Comparison of ENCODE assay signal across 14 cellular contexts in the genomic region with DNA sequence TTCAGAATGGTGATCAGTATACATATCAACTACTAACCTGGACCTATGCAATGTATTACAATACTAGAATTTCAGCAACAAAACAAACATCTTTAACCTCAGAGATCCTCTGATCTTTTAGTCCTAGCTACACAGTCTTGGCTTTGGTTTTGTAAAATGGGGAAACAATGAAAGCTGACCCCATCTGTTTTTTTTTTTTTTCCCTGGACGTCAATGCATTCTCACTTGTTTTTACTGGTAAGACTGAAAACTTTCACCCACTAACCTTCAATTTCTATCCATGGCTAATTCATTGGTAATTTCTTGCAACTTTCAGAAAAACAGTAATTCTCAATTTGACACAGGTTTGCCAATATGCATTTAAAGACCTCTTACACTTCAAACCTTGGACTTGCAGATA. TPM values are rescaled to one million over a fixed set of nuclear protein-coding genes. Genes with fewer than 3 reads are reported as not detected.
DNase-seq lines count a peak whose midpoint lies in the region; TF ChIP-seq lines count a peak whose summit lies in the region.
"Had no signal": no experiment of that assay in that cellular context is flagged by ENCODE, and none has a peak within 500 bp of the region (broad histone marks: within the 10 kb centered on the region; RNA-seq: fewer than 3 reads in every experiment).

No MANE protein-coding gene starts in this region.

- H3K4me1 Mint-ChIP-seq in IgD-negative memory B cell (peaks cover 38 to 41% (median 38%) of the 10 kb centered on the region in 3 donors), chondrocyte (ENCODE audit: low read depth) (peaks cover 45% of the 10 kb centered on the region)
- peaks cover 13% of the 10 kb centered on the region for H3K4me1 Mint-ChIP-seq in activated naive CD8-positive, alpha-beta T cell treated with anti-CD3 and anti-CD28 coated beads for 36 hours

- no peaks in the 10 kb centered on the region for H3K36me3 Mint-ChIP-seq in IgD-negative memory B cell
- H3K36me3 Mint-ChIP-seq in chondrocyte (ENCODE audit: low read depth), result peaks cover 4% of the 10 kb centered on the region
- no peaks in the 10 kb centered on the region for H3K36me3 Mint-ChIP-seq in activated naive CD8-positive, alpha-beta T cell treated with anti-CD3 and anti-CD28 coated beads for 36 hours

- peaks cover 0 to 2% (median 1%) of the 10 kb centered on the region in 3 donors for H3K9me3 Mint-ChIP-seq in IgD-negative memory B cell
- no peaks in the 10 kb centered on the region for H3K9me3 Mint-ChIP-seq in chondrocyte (ENCODE audit: low read depth)
- no peaks in the 10 kb centered on the region for H3K9me3 Mint-ChIP-seq in activated naive CD8-positive, alpha-beta T cell treated with anti-CD3 and anti-CD28 coated beads for 36 hours
- H3K9me3 Mint-ChIP-seq: activated T-cell treated with anti-CD3 and anti-CD28 coated beads, Interleukin-2, amount 50 U/mL, for 72 hours; stimulated activated naive CD8-positive, alpha-beta T cell treated with anti-CD3 and anti-CD28 coated beads, Interleukin-15, Interleukin-2, amounts not matched to agents 100 ng/mL and 50 ng/mL, for 24 hours had no signal

- H3K4me3 ChIP-seq in liver (ENCODE audit: low read depth in 1 of 3, low read length in 3 of 3) (no peak overlapping the region), stomach smooth muscle (ENCODE audit: low read length in 2 of 2) (peak overlapping the region; percentile 88 to 90)
- H3K4me3 ChIP-seq: body of pancreas had no signal

- DNase-seq in chondrocyte (ENCODE audit: low spot score), result no peak
- DNase-seq in NCI-H524 treated with DMSO at 0.1 percent for 48 hours (lab: John Stamatoyannopoulos, UW), result no peak
- DNase-seq in NCI-H2081 treated with DMSO at 0.1 percent for 48 hours (lab: John Stamatoyannopoulos, UW), result no peak
- no peak for DNase-seq in NCI-H1694 treated with DMSO at 0.1 percent for 48 hours (lab: John Stamatoyannopoulos, UW)
- DNase-seq in activated naive CD8-positive, alpha-beta T cell treated with anti-CD3 and anti-CD28 coated beads for 36 hours, result no peak
- DNase-seq: activated T-cell treated with anti-CD3 and anti-CD28 coated beads, Interleukin-2, amount 50 U/mL, for 72 hours; body of pancreas; Caco-2; left colon; stimulated activated CD4-positive, alpha-beta T cell treated with anti-CD3 and anti-CD28 coated beads, Interleukin-4, amount 100 ng/mL, for 24 hours had no signal

- H3K36me3 ChIP-seq in liver (ENCODE audit: control insufficient read depth in 4 of 4, insufficient read depth in 3 of 4, low read depth in 1 of 4, low read length in 3 of 4) (no peaks in the 10 kb centered on the region), stomach smooth muscle (ENCODE audit: control insufficient read depth in 2 of 2, insufficient read depth in 2 of 2, low read length in 2 of 2) (peaks cover 0 to 6% of the 10 kb centered on the region in 2 donors)

- H3K9ac ChIP-seq in liver (ENCODE audit: low read depth in 1 of 2, low read length in 2 of 2) (no peak overlapping the region), stomach smooth muscle (ENCODE audit: low read length in 2 of 2) (peak overlapping the region in 1 of 2 donors; percentile 80)

- H3K27ac ChIP-seq in liver (ENCODE audit: low read depth in 1 of 2, low read length in 2 of 2) (peak overlapping the region; percentile 54 to 57), stomach smooth muscle (ENCODE audit: low read length) (no peak overlapping the region)

- H3K27ac Mint-ChIP-seq in IgD-negative memory B cell, result peak overlapping the region in 2 of 3 donors; percentile 9 to 67
- H3K27ac Mint-ChIP-seq in chondrocyte (ENCODE audit: unreplicated experiment), result no peak overlapping the region
- H3K27ac Mint-ChIP-seq in activated naive CD8-positive, alpha-beta T cell treated with anti-CD3 and anti-CD28 coated beads for 36 hours, result no peak overlapping the region
- H3K27ac Mint-ChIP-seq: activated T-cell treated with anti-CD3 and anti-CD28 coated beads, Interleukin-2, amount 50 U/mL, for 72 hours; stimulated activated naive CD8-positive, alpha-beta T cell treated with anti-CD3 and anti-CD28 coated beads, Interleukin-15, Interleukin-2, amounts not matched to agents 100 ng/mL and 50 ng/mL, for 24 hours had no signal

- H3K27me3 Mint-ChIP-seq in IgD-negative memory B cell (peaks cover 1% of the 10 kb centered on the region), chondrocyte (ENCODE audit: low read depth) (no peaks in the 10 kb centered on the region)
- H3K27me3 Mint-ChIP-seq in activated naive CD8-positive, alpha-beta T cell treated with anti-CD3 and anti-CD28 coated beads for 36 hours, result peaks cover 83% of the 10 kb centered on the region

- no peak for TF ChIP-seq RAD21 in liver (IDR thresholded peaks at IDR 0.05)

- TF ChIP-seq CTCF in chondrocyte (IDR thresholded peaks at IDR 0.05) (no peak), liver (IDR thresholded peaks at IDR 0.05; ENCODE audit: low read depth, low read length, missing input control) (no peak)

- H3K27me3 ChIP-seq in liver (ENCODE audit: control insufficient read depth in 4 of 4, insufficient read depth in 4 of 4, low read length in 3 of 4), result no peaks in the 10 kb centered on the region
- no peaks in the 10 kb centered on the region for H3K27me3 ChIP-seq in stomach smooth muscle (ENCODE audit: control insufficient read depth in 1 of 2, insufficient read depth in 2 of 2, low read length in 2 of 2)
- H3K27me3 ChIP-seq: body of pancreas had no signal

- 10% methylated on average over 1 of the region's 1 CpG for WGBS in liver

- H3K9me3 ChIP-seq in liver (ENCODE audit: control insufficient read depth in 4 of 4, low read length in 3 of 4) (no peaks in the 10 kb centered on the region), stomach smooth muscle (ENCODE audit: control insufficient read depth in 2 of 2, low read length in 2 of 2) (no peaks in the 10 kb centered on the region)
- H3K9me3 ChIP-seq: body of pancreas, Caco-2 had no signal

- H3K4me1 ChIP-seq in liver (ENCODE audit: control insufficient read depth in 4 of 4, insufficient read depth in 4 of 4, low read length in 3 of 4) (peaks cover 4 to 37% (median 24%) of the 10 kb centered on the region in 4 donors), stomach smooth muscle (ENCODE audit: control insufficient read depth, insufficient read depth, low read length) (peaks cover 13% of the 10 kb centered on the region)

- H3K4me3 Mint-ChIP-seq in IgD-negative memory B cell (peak overlapping the region; percentile 51 to 90 (median 64)), chondrocyte (ENCODE audit: unreplicated experiment) (peak overlapping the region; percentile 61)
- H3K4me3 Mint-ChIP-seq in activated naive CD8-positive, alpha-beta T cell treated with anti-CD3 and anti-CD28 coated beads for 36 hours, result no peak overlapping the region
- H3K4me3 Mint-ChIP-seq: activated T-cell treated with anti-CD3 and anti-CD28 coated beads, Interleukin-2, amount 50 U/mL, for 72 hours; stimulated activated naive CD8-positive, alpha-beta T cell treated with anti-CD3 and anti-CD28 coated beads, Interleukin-15, Interleukin-2, amounts not matched to agents 100 ng/mL and 50 ng/mL, for 24 hours had no signal

TF ChIP-seq in liver, 16 proteins besides CTCF, POLR2A, EP300 and RAD21 (continues in another document):
- TF ChIP-seq YY1 (IDR thresholded peaks at IDR 0.05) (no peak), EGR1 (IDR thresholded peaks at IDR 0.05; ENCODE audit: low read depth in 2 of 2) (no peak), HNF4A (conservative IDR thresholded peaks at IDR 0.05) (no peak), HNF4G (IDR thresholded peaks at IDR 0.05) (no peak), MAX (IDR thresholded peaks at IDR 0.05) (no peak), FOXA2 (IDR thresholded peaks at IDR 0.05) (no peak), GABPA (IDR thresholded peaks at IDR 0.05 in 1 of 2, conservative IDR thresholded peaks at IDR 0.05 in 1 of 2) (no peak), SP1 (IDR thresholded peaks at IDR 0.05) (no peak)
- TF ChIP-seq, protein P1, sequence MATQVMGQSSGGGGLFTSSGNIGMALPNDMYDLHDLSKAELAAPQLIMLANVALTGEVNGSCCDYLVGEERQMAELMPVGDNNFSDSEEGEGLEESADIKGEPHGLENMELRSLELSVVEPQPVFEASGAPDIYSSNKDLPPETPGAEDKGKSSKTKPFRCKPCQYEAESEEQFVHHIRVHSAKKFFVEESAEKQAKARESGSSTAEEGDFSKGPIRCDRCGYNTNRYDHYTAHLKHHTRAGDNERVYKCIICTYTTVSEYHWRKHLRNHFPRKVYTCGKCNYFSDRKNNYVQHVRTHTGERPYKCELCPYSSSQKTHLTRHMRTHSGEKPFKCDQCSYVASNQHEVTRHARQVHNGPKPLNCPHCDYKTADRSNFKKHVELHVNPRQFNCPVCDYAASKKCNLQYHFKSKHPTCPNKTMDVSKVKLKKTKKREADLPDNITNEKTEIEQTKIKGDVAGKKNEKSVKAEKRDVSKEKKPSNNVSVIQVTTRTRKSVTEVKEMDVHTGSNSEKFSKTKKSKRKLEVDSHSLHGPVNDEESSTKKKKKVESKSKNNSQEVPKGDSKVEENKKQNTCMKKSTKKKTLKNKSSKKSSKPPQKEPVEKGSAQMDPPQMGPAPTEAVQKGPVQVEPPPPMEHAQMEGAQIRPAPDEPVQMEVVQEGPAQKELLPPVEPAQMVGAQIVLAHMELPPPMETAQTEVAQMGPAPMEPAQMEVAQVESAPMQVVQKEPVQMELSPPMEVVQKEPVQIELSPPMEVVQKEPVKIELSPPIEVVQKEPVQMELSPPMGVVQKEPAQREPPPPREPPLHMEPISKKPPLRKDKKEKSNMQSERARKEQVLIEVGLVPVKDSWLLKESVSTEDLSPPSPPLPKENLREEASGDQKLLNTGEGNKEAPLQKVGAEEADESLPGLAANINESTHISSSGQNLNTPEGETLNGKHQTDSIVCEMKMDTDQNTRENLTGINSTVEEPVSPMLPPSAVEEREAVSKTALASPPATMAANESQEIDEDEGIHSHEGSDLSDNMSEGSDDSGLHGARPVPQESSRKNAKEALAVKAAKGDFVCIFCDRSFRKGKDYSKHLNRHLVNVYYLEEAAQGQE (IDR thresholded peaks at IDR 0.05), result no peak

RNA-seq across cellular contexts. Expression of gene KIF13A, which starts 3.0 kb away (rescaled TPM):
- polyA plus RNA-seq in IgD-negative memory B cell (1.4 TPM), liver (1 to 10 TPM; 4.3 to 7.5 TPM)
- total RNA-seq in chondrocyte (39.5 to 51.9 TPM (median 49.7 TPM) in 3 replicates), liver (10 to 100 TPM; 13.7 to 28.1 TPM)
- not detected for total RNA-seq in activated naive CD8-positive, alpha-beta T cell treated with anti-CD3 and anti-CD28 coated beads for 36 hours

Comparison
In these comparisons a context has a peak if more than half of its experiments do, and no peak if none do; other contexts are left out.
1. H3K27ac Mint-ChIP-seq: peak in IgD-negative memory B cell (2 of 3); none in chondrocyte (single experiment) and activated naive CD8-positive, alpha-beta T cell treated with anti-CD3 and anti-CD28 coated beads for 36 hours (single experiment).
2. H3K4me3 ChIP-seq: peak in stomach smooth muscle (2 of 2); none in liver (0 of 3).
3. RNA of gene KIF13A, which starts 3.0 kb away (total RNA-seq): 39.5 to 51.9 TPM in chondrocyte and 13.7 to 28.1 TPM in liver; not detected in activated naive CD8-positive, alpha-beta T cell treated with anti-CD3 and anti-CD28 coated beads for 36 hours; every median in the first group is over 10 times any median in the second.